In the genomic region with DNA sequence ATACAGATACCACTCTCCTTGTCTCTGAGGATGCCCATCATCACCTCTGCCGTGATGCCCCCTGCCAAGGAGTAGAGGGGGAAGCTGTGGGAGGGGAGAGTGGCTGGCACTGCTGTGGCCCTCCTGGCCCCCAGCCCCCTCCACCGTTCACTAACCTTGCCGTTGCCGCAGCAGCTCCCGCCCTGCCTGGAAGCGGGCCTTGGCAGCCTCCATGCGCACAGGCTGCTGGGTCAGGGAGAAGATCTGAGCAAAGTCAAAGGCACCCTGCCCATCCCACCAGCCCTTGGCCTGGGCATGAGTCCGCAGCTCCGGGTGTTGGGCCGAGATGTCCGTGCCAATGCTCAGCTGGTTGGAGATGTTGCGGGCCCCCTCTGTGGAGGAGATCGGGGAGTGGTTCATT, we compare ENCODE assay signal across 20 cellular contexts. TPM values are rescaled to one million over a fixed set of nuclear protein-coding genes. Genes with fewer than 3 reads are reported as not detected.
DNase-seq lines count a peak whose midpoint lies in the region; ATAC-seq and TF ChIP-seq lines count a peak whose summit lies in the region.
"Had no signal": no experiment of that assay in that cellular context is flagged by ENCODE, and none has a peak within 500 bp of the region (broad histone marks: within the 10 kb centered on the region; RNA-seq: fewer than 3 reads in every experiment).

No MANE protein-coding gene starts in this region.

- H3K36me3 ChIP-seq in adipocyte (ENCODE audit: control insufficient read depth, insufficient read depth, low read length, severe bottlenecking) (peaks cover 27% of the 10 kb centered on the region), A673 (ENCODE audit: insufficient read depth, low read length, poor library complexity, severe bottlenecking) (no peaks in the 10 kb centered on the region)

- H3K4me3 ChIP-seq in adipocyte (ENCODE audit: low read length), result peak overlapping the region; percentile 80
- H3K4me3 ChIP-seq in A673 (ENCODE audit: low read depth, low read length, poor library complexity, severe bottlenecking), result no peak overlapping the region
- H3K4me3 ChIP-seq: GM23338 had no signal

- no peaks in the 10 kb centered on the region for H3K9me3 ChIP-seq in CD4-positive, alpha-beta T cell (ENCODE audit: control insufficient read depth, low read length)
- H3K9me3 ChIP-seq in adipocyte (ENCODE audit: control insufficient read depth, low read length) (no peaks in the 10 kb centered on the region), A673 (ENCODE audit: low read depth, low read length, poor library complexity, severe bottlenecking) (no peaks in the 10 kb centered on the region)

- H3K9me3 Mint-ChIP-seq in activated CD4-positive, alpha-beta T cell treated with anti-CD3 and anti-CD28 coated beads, Interleukin-2, amount 10 ng/mL, durations not matched to agents 24 days and 14 days, result no peaks in the 10 kb centered on the region
- H3K9me3 Mint-ChIP-seq in CD4-positive, alpha-beta T cell, result no peaks in the 10 kb centered on the region
- no peaks in the 10 kb centered on the region for H3K9me3 Mint-ChIP-seq in neural crest cell
- H3K9me3 Mint-ChIP-seq: GM23338 had no signal

- H3K27ac ChIP-seq in CD4-positive, alpha-beta T cell (ENCODE audit: low read depth, low read length), result no peak overlapping the region
- no peak overlapping the region for H3K27ac ChIP-seq in A673 (ENCODE audit: low read depth, low read length, poor library complexity, severe bottlenecking)

- POLR2A ChIA-PET in CD4-positive, alpha-beta T cell (lab: Charles Lee), result interaction anchor here (3.4 kb wide), 1 partner anchor 7 kb away, joined by 22 read pairs; a partner anchor contains a TSS
- POLR2A ChIA-PET in A673 (lab: Charles Lee; ENCODE audit: low non-redundant PET), result no interaction called here

- peak overlapping the region; percentile 94 for H3K9ac ChIP-seq in adipocyte (ENCODE audit: low read length)

- H3K4me1 ChIP-seq in adipocyte (ENCODE audit: control insufficient read depth, insufficient read depth, low read length) (peaks cover 52% of the 10 kb centered on the region), A673 (ENCODE audit: insufficient read depth, low read length, poor library complexity, severe bottlenecking) (no peaks in the 10 kb centered on the region)

- BruUV-seq in A673 (replicated peaks; lab: Mats Ljungman, UMichigan), result no TSS peak

- H3K4me3 Mint-ChIP-seq in activated CD4-positive, alpha-beta T cell treated with anti-CD3 and anti-CD28 coated beads, Interleukin-2, amount 10 ng/mL, durations not matched to agents 24 days and 14 days, result peak overlapping the region; percentile 7
- peak overlapping the region; percentile 48 for H3K4me3 Mint-ChIP-seq in CD4-positive, alpha-beta T cell
- H3K4me3 Mint-ChIP-seq in neural crest cell, result peak overlapping the region; percentile 48

- TF ChIP-seq CTCF in CD4-positive, alpha-beta T cell (IDR thresholded peaks at IDR 0.05), result no peak
- TF ChIP-seq CTCF in neural crest cell (conservative IDR thresholded peaks at IDR 0.05) (no peak), A673 (conservative IDR thresholded peaks at IDR 0.05; ENCODE audit: low read depth, low read length) (no peak)

- CTCF ChIA-PET in CD4-positive, alpha-beta T cell (lab: Charles Lee), result no interaction called here
- CTCF ChIA-PET in A673 (lab: Charles Lee), result no interaction called here

- H3K36me3 Mint-ChIP-seq in activated CD4-positive, alpha-beta T cell treated with anti-CD3 and anti-CD28 coated beads, Interleukin-2, amount 10 ng/mL, durations not matched to agents 24 days and 14 days (ENCODE audit: low read depth), result peaks cover 10% of the 10 kb centered on the region
- no peaks in the 10 kb centered on the region for H3K36me3 Mint-ChIP-seq in CD4-positive, alpha-beta T cell (ENCODE audit: low read depth)
- no peaks in the 10 kb centered on the region for H3K36me3 Mint-ChIP-seq in neural crest cell (ENCODE audit: low read depth)

- ATAC-seq in CD4-positive, alpha-beta T cell (ENCODE audit: poor library complexity), result no peak
- ATAC-seq in HG03442 (IDR thresholded peaks at IDR 0.05; ENCODE audit: unreplicated experiment), result no peak
- ATAC-seq: GM23338, HCT116 had no signal

- peaks cover 45% of the 10 kb centered on the region for H3K4me1 Mint-ChIP-seq in activated CD4-positive, alpha-beta T cell treated with anti-CD3 and anti-CD28 coated beads, Interleukin-2, amount 10 ng/mL, durations not matched to agents 24 days and 14 days
- peaks cover 49% of the 10 kb centered on the region for H3K4me1 Mint-ChIP-seq in CD4-positive, alpha-beta T cell (ENCODE audit: low read depth)
- peaks cover 26% of the 10 kb centered on the region for H3K4me1 Mint-ChIP-seq in neural crest cell

- H3K27me3 Mint-ChIP-seq in activated CD4-positive, alpha-beta T cell treated with anti-CD3 and anti-CD28 coated beads, Interleukin-2, amount 10 ng/mL, durations not matched to agents 24 days and 14 days, result no peaks in the 10 kb centered on the region
- H3K27me3 Mint-ChIP-seq in CD4-positive, alpha-beta T cell, result peaks cover 4% of the 10 kb centered on the region
- H3K27me3 Mint-ChIP-seq in neural crest cell (ENCODE audit: low read depth), result peaks cover 8% of the 10 kb centered on the region

- no peak overlapping the region for H3K27ac Mint-ChIP-seq in activated CD4-positive, alpha-beta T cell treated with anti-CD3 and anti-CD28 coated beads, Interleukin-2, amount 10 ng/mL, durations not matched to agents 24 days and 14 days
- no peak overlapping the region for H3K27ac Mint-ChIP-seq in CD4-positive, alpha-beta T cell
- no peak overlapping the region for H3K27ac Mint-ChIP-seq in neural crest cell (ENCODE audit: unreplicated experiment)
- H3K27ac Mint-ChIP-seq: CD4-positive, alpha-beta memory T cell; GM23338 had no signal

- intact Hi-C loops in activated CD4-positive, alpha-beta T cell treated with anti-CD3 and anti-CD28 coated beads, Interleukin-2, amount 10 ng/mL, durations not matched to agents 24 days and 14 days (cut with micrococcal nuclease), result no loop called here
- intact Hi-C loops in CD4-positive, alpha-beta T cell (cut with DNase I, micrococcal nuclease), result loop anchor here in 1 of 2 experiments (10.0 kb wide), 1 partner anchor 266 kb away; a partner anchor contains a TSS
- intact Hi-C loops in A673 (cut with micrococcal nuclease; ENCODE audit: unreplicated experiment), result no loop called here

- no peak for DNase-seq in activated CD4-positive, alpha-beta T cell treated with anti-CD3 and anti-CD28 coated beads, Interleukin-2, amount 10 ng/mL, durations not matched to agents 24 days and 14 days
- no peak for DNase-seq in activated CD4-positive, alpha-beta T cell treated with anti-CD3 and anti-CD28 coated beads, Interleukin-2, amount 50 U/mL, for 1 hour
- no peak for DNase-seq in CD4-positive, alpha-beta T cell
- DNase-seq in adipocyte (ENCODE audit: low read depth) (no peak), neural crest cell (ENCODE audit: low read depth, low spot score) (no peak), A673 (ENCODE audit: low spot score) (no peak)
- DNase-seq in activated effector memory CD4-positive, alpha-beta T cell treated with anti-CD3 and anti-CD28 coated beads, Interleukin-2, amount 50 U/mL, for 16 hours, result no peak
- DNase-seq: CD4-positive, alpha-beta memory T cell; DMS153; GF-D8; NCI-H1092 treated with DMSO at 0.1 percent for 48 hours; NCI-H2081; NK-92 treated with Interleukin-12 subunit alpha and Interleukin-12 subunit beta, amount 100 ng/mL, for 24 hours; OCI-M1; Right ventricle myocardium superior had no signal

- H3K27me3 ChIP-seq in CD4-positive, alpha-beta T cell (ENCODE audit: control insufficient read depth, insufficient read depth, low read length), result no peaks in the 10 kb centered on the region
- H3K27me3 ChIP-seq in adipocyte (replicated peaks; ENCODE audit: control insufficient read depth, insufficient read depth, low read length) (no peaks in the 10 kb centered on the region), A673 (replicated peaks; ENCODE audit: insufficient read depth, low read depth, low read length, poor library complexity) (no peaks in the 10 kb centered on the region)

RNA-seq across cellular contexts. Expression of a gene that starts 2.4 kb away (rescaled TPM):
- total RNA-seq in activated CD4-positive, alpha-beta T cell treated with anti-CD3 and anti-CD28 coated beads, Interleukin-2, amount 10 ng/mL, durations not matched to agents 24 days and 14 days, result 24.3 and 24.8 TPM in 2 replicates
- total RNA-seq in CD4-positive, alpha-beta T cell, result 10 to 100 TPM; 15.3 to 17.2 TPM
- total RNA-seq in neural crest cell (32.7 and 37.8 TPM in 2 replicates), A673 (2021) (6.2 and 11.2 TPM in 2 replicates)

RNA-seq across cellular contexts. Expression of a gene that starts 7.2 kb away (rescaled TPM):
- total RNA-seq in activated CD4-positive, alpha-beta T cell treated with anti-CD3 and anti-CD28 coated beads, Interleukin-2, amount 10 ng/mL, durations not matched to agents 24 days and 14 days, result 0.33 and 0.44 TPM in 2 replicates
- total RNA-seq in CD4-positive, alpha-beta T cell, result under 1 TPM; 0.42 to 0.85 TPM
- total RNA-seq in neural crest cell, result 0.84 and 1.4 TPM in 2 replicates
- total RNA-seq in A673 (2021), result 1.1 and 1.3 TPM in 2 replicates
- total RNA-seq: Daoy had no signal

RNA-seq across cellular contexts. Expression of a gene that starts 7.3 kb away (rescaled TPM):
- total RNA-seq in activated CD4-positive, alpha-beta T cell treated with anti-CD3 and anti-CD28 coated beads, Interleukin-2, amount 10 ng/mL, durations not matched to agents 24 days and 14 days, result 55.0 and 58.3 TPM in 2 replicates
- 10 to 100 TPM; 49.0 to 51.4 TPM for total RNA-seq in CD4-positive, alpha-beta T cell
- total RNA-seq in neural crest cell, result 50.0 and 55.3 TPM in 2 replicates
- 30.5 and 42.0 TPM in 2 replicates for total RNA-seq in A673 (2021)

RNA-seq across cellular contexts. Expression of a gene that starts 12.3 kb away (rescaled TPM):
- total RNA-seq in activated CD4-positive, alpha-beta T cell treated with anti-CD3 and anti-CD28 coated beads, Interleukin-2, amount 10 ng/mL, durations not matched to agents 24 days and 14 days, result 0.05 TPM in 2 replicates
- under 1 TPM; 0.17 to 0.27 TPM for total RNA-seq in CD4-positive, alpha-beta T cell
- total RNA-seq in neural crest cell, result 0.16 and 0.25 TPM in 2 replicates
- total RNA-seq in A673 (2021), result 0.15 and 0.66 TPM in 2 replicates
- total RNA-seq: CD4-positive, alpha-beta memory T cell; LHCN-M2 had no signal

RNA-seq across cellular contexts. Expression of a gene that starts 17.0 kb away (rescaled TPM):
- 18.1 and 18.4 TPM in 2 replicates for total RNA-seq in activated CD4-positive, alpha-beta T cell treated with anti-CD3 and anti-CD28 coated beads, Interleukin-2, amount 10 ng/mL, durations not matched to agents 24 days and 14 days
- total RNA-seq in CD4-positive, alpha-beta T cell, result 10 to 100 TPM; 30.1 to 30.8 TPM
- 14.3 and 14.6 TPM in 2 replicates for total RNA-seq in neural crest cell
- total RNA-seq in A673 (2021), result 9.1 TPM in 2 replicates
